ENCODE assay signal across 18 cellular contexts in genomic region chr15:72656014-72656413, GRCh38. TPM values are rescaled to one million over a fixed set of nuclear protein-coding genes. Genes with fewer than 3 reads are reported as not detected.
"Had no signal": no experiment of that assay in that cellular context is flagged by ENCODE, and none has a peak within 500 bp of the region (broad histone marks: within the 10 kb centered on the region; RNA-seq: fewer than 3 reads in every experiment).

No MANE protein-coding gene starts in this region.

RNA-seq across cellular contexts. Expression of gene GOLGA6B, which starts 1.5 kb away (rescaled TPM):
- total RNA-seq: activated naive CD4-positive, alpha-beta T cell treated with anti-CD3 and anti-CD28 coated beads for 36 hours; activated naive CD8-positive, alpha-beta T cell treated with anti-CD3 and anti-CD28 coated beads for 36 hours; activated naive CD8-positive, alpha-beta T cell treated with anti-CD3 and anti-CD28 coated beads, Interleukin-2, amount 10 ng/mL, durations not matched to agents 7 days and 5 days; activated T-cell treated with anti-CD3 and anti-CD28 coated beads, Interleukin-2, amount 50 U/mL, for 4 hours; activated T-helper 1 cell treated with anti-CD3 and anti-CD28 coated beads, Interleukin-12 subunit alpha, Interleukin-12 subunit beta, Interleukin-2, Interleukin-4 antibody, amounts not matched to agents 30 ng/mL and 10 ng/mL and 1 ng/mL, durations not matched to agents 14 hours and 24 hours and 36 hours; activated T-helper 2 cell treated with anti-CD3 and anti-CD28 coated beads, Interferon-gamma antibody, Interleukin-2, Interleukin-4, amounts not matched to agents 10 μg/mL and 5 μg/mL and 100 μg/mL, durations not matched to agents 14 hours and 24 hours and 36 hours; aorta; ascending aorta; astrocyte; body of pancreas; breast epithelium; bronchial epithelial cell; cardiac septum; cerebellum had no signal
- polyA plus RNA-seq: adipose tissue, adrenal gland, aorta, cardiac muscle cell had no signal

RNA-seq across cellular contexts. Expression of gene HIGD2B, which starts 30.0 kb away (rescaled TPM):
- total RNA-seq: adrenal gland, aorta, ascending aorta, astrocyte, body of pancreas, breast epithelium, bronchial epithelial cell, cardiac muscle cell, cardiac septum, cerebellum, chondrocyte had no signal
- polyA plus RNA-seq: aorta, cardiac muscle cell had no signal
